In genomic region chr16:81873843-81874752, GRCh38 we compare ENCODE assay signal across 8 cellular contexts.
DNase-seq lines count a peak whose midpoint lies in the region; ATAC-seq and TF ChIP-seq lines count a peak whose summit lies in the region.

No MANE protein-coding gene starts in this region.

- no peak overlapping the region for H3K4me3 ChIP-seq in psoas muscle

- H3K27ac ChIP-seq in foreskin keratinocyte (no peak overlapping the region), psoas muscle (no peak overlapping the region)

- peaks cover 7% of the 10 kb centered on the region for H3K27me3 Mint-ChIP-seq in HFFc6 (ENCODE audit: insufficient read depth)

- H3K4me1 ChIP-seq in foreskin keratinocyte (no peaks in the 10 kb centered on the region), psoas muscle (no peaks in the 10 kb centered on the region)

- WGBS in psoas muscle, 3 donors: 13 to 22% (median 13%) methylated on average over 6 of the region's 6 CpGs

- DNase-seq in NCI-H510A treated with DMSO at 0.1 percent for 48 hours (lab: John Stamatoyannopoulos, UW): peak; percentile 11
- DNase-seq in NCI-H510A (lab: John Stamatoyannopoulos, UW): no peak
- DNase-seq in HFFc6: peak; percentile 45
- DNase-seq in NCI-H226: peak; percentile 53
- peak; percentile 10 for DNase-seq in activated T-cell treated with anti-CD3 and anti-CD28 coated beads for 24 hours (ENCODE audit: low read depth)
- DNase-seq in foreskin keratinocyte: peak in 1 of 2 donors; percentile 28
- peak in 1 of 2 donors; percentile 41 for DNase-seq in psoas muscle
- DNase-seq in NCI-H446 treated with DMSO at 0.1 percent for 48 hours (lab: John Stamatoyannopoulos, UW): no peak

- peak; percentile 91 for TF ChIP-seq CTCF in HFFc6 (IDR thresholded peaks at IDR 0.05)
- TF ChIP-seq CTCF in foreskin keratinocyte (conservative IDR thresholded peaks at IDR 0.05): peak; percentile 85
- TF ChIP-seq CTCF in psoas muscle (IDR thresholded peaks at IDR 0.05): peak; percentile 61

- intact Hi-C loops in psoas muscle (cut with DNase I): no loop called here

- no peaks in the 10 kb centered on the region for H3K36me3 ChIP-seq in psoas muscle (ENCODE audit: insufficient read depth in 1 of 2, low read depth in 1 of 2)

- no peak overlapping the region for H3K4me3 Mint-ChIP-seq in HFFc6

- H3K27ac Mint-ChIP-seq in HFFc6: no peak overlapping the region

- no peaks in the 10 kb centered on the region for H3K36me3 Mint-ChIP-seq in HFFc6 (ENCODE audit: low read depth)

- ATAC-seq in foreskin keratinocyte: peak; percentile 93
- ATAC-seq in psoas muscle: no peak

- H3K4me1 Mint-ChIP-seq in HFFc6 (ENCODE audit: low read depth): no peaks in the 10 kb centered on the region

- H3K9me3 ChIP-seq in psoas muscle: no peaks in the 10 kb centered on the region

- no peaks in the 10 kb centered on the region for H3K9me3 Mint-ChIP-seq in HFFc6

- H3K27me3 ChIP-seq in foreskin keratinocyte (peaks cover 17% of the 10 kb centered on the region), psoas muscle (ENCODE audit: insufficient read depth in 3 of 3, low read length in 2 of 3) (no peaks in the 10 kb centered on the region)

Comparison
In these comparisons a context has a peak if more than half of its experiments do, and no peak if none do; other contexts are left out.
1. DNase-seq: peak in NCI-H510A treated with DMSO at 0.1 percent for 48 hours (single experiment), HFFc6 (single experiment), NCI-H226 (single experiment) and activated T-cell treated with anti-CD3 and anti-CD28 coated beads for 24 hours (single experiment); none in NCI-H510A (single experiment) and NCI-H446 treated with DMSO at 0.1 percent for 48 hours (single experiment).
2. Peak in every context shown above with its lines, with median percentiles within 50 percentile points of each other: CTCF ChIP-seq.